Comparison of ENCODE assay signal across 23 cellular contexts in genomic region chr4:75909331-75909844, GRCh38. TPM values are rescaled to one million over a fixed set of nuclear protein-coding genes. Genes with fewer than 3 reads are reported as not detected.
"Had no signal": no experiment of that assay in that cellular context is flagged by ENCODE, and none has a peak within 500 bp of the region (broad histone marks: within the 10 kb centered on the region; RNA-seq: fewer than 3 reads in every experiment).

No MANE protein-coding gene starts in this region.

- H3K27me3 ChIP-seq: adrenal gland had no signal

- H3K36me3 ChIP-seq: adrenal gland had no signal

- H2AFZ ChIP-seq: PC-9 had no signal

- H3K27ac Mint-ChIP-seq: activated CD8-positive, alpha-beta T cell treated with anti-CD3 and anti-CD28 coated beads, Interleukin-2, amount 10 ng/mL, durations not matched to agents 7 days and 5 days; activated naive CD8-positive, alpha-beta T cell treated with anti-CD3 and anti-CD28 coated beads, Interleukin-2, amount 10 ng/mL, durations not matched to agents 7 days and 5 days; T-helper 1 cell treated with Interleukin-12 subunit alpha and Interleukin-12 subunit beta and Interleukin-4 antibody, amounts not matched to agents 30 μg/mL and 1 μg/mL, for 36 hours had no signal

- H3K27ac ChIP-seq: adrenal gland, PC-9 had no signal

- ATAC-seq: activated CD8-positive, alpha-beta T cell treated with anti-CD3 and anti-CD28 coated beads, Interleukin-2, amount 10 ng/mL, durations not matched to agents 7 days and 5 days had no signal

- H3K4me2 ChIP-seq: PC-9 had no signal

- DNase-seq: activated CD4-positive, alpha-beta T cell treated with anti-CD3 and anti-CD28 coated beads for 48 hours; activated CD4-positive, alpha-beta T cell treated with anti-CD3 and anti-CD28 coated beads, Interleukin-2, amount 50 U/mL, for 4 hours; activated CD4-positive, CD25-positive, alpha-beta regulatory T cell treated with anti-CD3 and anti-CD28 coated beads, Interleukin-2, amount 50 U/mL, for 72 hours; activated CD8-positive, alpha-beta memory T cell treated with anti-CD3 and anti-CD28 coated beads, Interleukin-2, amount 50 U/mL, for 48 hours; activated CD8-positive, alpha-beta T cell treated with anti-CD3 and anti-CD28 coated beads, Interleukin-2, amount 10 ng/mL, durations not matched to agents 7 days and 5 days; activated naive CD4-positive, alpha-beta T cell treated with anti-CD3 and anti-CD28 coated beads, Interleukin-2, amount 50 U/mL, for 16 hours; activated naive CD8-positive, alpha-beta T cell treated with anti-CD3 and anti-CD28 coated beads, Interleukin-2, amount 10 ng/mL, durations not matched to agents 7 days and 5 days; activated T-cell treated with anti-CD3 and anti-CD28 coated beads, Interleukin-2, amount 50 U/mL, for 1 hour; anterior cingulate cortex; caudate nucleus; NCI-H1105; NCI-H1436; NCI-H1694 treated with DMSO at 0.1 percent for 48 hours; NCI-H2029 treated with DMSO at 0.1 percent for 48 hours; NCI-H446; NCI-H524; PC-9; SHP77 treated with DMSO at 0.1 percent for 48 hours had no signal

- H3K4me3 Mint-ChIP-seq: activated CD8-positive, alpha-beta T cell treated with anti-CD3 and anti-CD28 coated beads, Interleukin-2, amount 10 ng/mL, durations not matched to agents 7 days and 5 days; activated naive CD8-positive, alpha-beta T cell treated with anti-CD3 and anti-CD28 coated beads, Interleukin-2, amount 10 ng/mL, durations not matched to agents 7 days and 5 days; T-helper 1 cell treated with Interleukin-12 subunit alpha and Interleukin-12 subunit beta and Interleukin-4 antibody, amounts not matched to agents 30 μg/mL and 1 μg/mL, for 36 hours had no signal

- H3K9me3 ChIP-seq: adrenal gland had no signal

- H3K4me3 ChIP-seq: adrenal gland, PC-9 had no signal

- H3K27me3 Mint-ChIP-seq: activated naive CD8-positive, alpha-beta T cell treated with anti-CD3 and anti-CD28 coated beads, Interleukin-2, amount 10 ng/mL, durations not matched to agents 7 days and 5 days had no signal

- H3K4me1 Mint-ChIP-seq: activated naive CD8-positive, alpha-beta T cell treated with anti-CD3 and anti-CD28 coated beads, Interleukin-2, amount 10 ng/mL, durations not matched to agents 7 days and 5 days had no signal

- H3K9me3 Mint-ChIP-seq: T-helper 1 cell treated with Interleukin-12 subunit alpha and Interleukin-12 subunit beta and Interleukin-4 antibody, amounts not matched to agents 30 μg/mL and 1 μg/mL, for 36 hours had no signal

RNA-seq across cellular contexts. Expression of gene PPEF2, which starts 7.1 kb away (rescaled TPM):
- total RNA-seq: cerebellum, MCF 10A, PC-9, SK-MEL-5 had no signal
